In genomic region chr9:7089391-7089790, GRCh38 we compare ENCODE assay signal across 28 cellular contexts.
"Had no signal": no experiment of that assay in that cellular context is flagged by ENCODE, and none has a peak within 500 bp of the region (broad histone marks: within the 10 kb centered on the region; RNA-seq: fewer than 3 reads in every experiment).

No MANE protein-coding gene starts in this region.

- H3K27me3 ChIP-seq: foreskin keratinocyte, gastroesophageal sphincter, heart left ventricle, hepatocyte, right lobe of liver, suprapubic skin, thyroid gland, vagina had no signal

- H3K27ac Mint-ChIP-seq: endodermal cell; nephron progenitor cell; stimulated activated naive CD8-positive, alpha-beta T cell treated with anti-CD3 and anti-CD28 coated beads, Interleukin-15, amount 100 ng/mL, for 72 hours had no signal

- DNase-seq: cerebellar nuclear complex; cortex of kidney; effector CD8-positive, alpha-beta T cell; endodermal cell; foreskin keratinocyte; heart left ventricle; left colon; mesenchymal stem cell; naive thymus-derived CD4-positive, alpha-beta T cell; nephron progenitor cell; right lobe of liver; stimulated activated CD4-positive, alpha-beta T cell treated with anti-CD3 and anti-CD28 coated beads, Interleukin-12 subunit alpha, Interleukin-12 subunit beta, amount 100 ng/mL, for 4 hours; stimulated activated CD4-positive, alpha-beta T cell treated with anti-CD3 and anti-CD28 coated beads, Interleukin-1b, Interleukin-23, amount 100 ng/mL, for 48 hours; stimulated activated CD4-positive, alpha-beta T cell treated with anti-CD3 and anti-CD28 coated beads, Interleukin-4, amount 100 ng/mL, for 1 hour; stimulated activated CD8-positive, alpha-beta memory T cell treated with anti-CD3 and anti-CD28 coated beads, Interleukin-4, amount 100 ng/mL, for 48 hours; stimulated activated naive CD4-positive, alpha-beta T cell; stimulated activated naive CD8-positive, alpha-beta T cell treated with anti-CD3 and anti-CD28 coated beads, Interleukin-15, amount 100 ng/mL, for 72 hours; thyroid gland; trophoblast cell had no signal

- H3K27me3 Mint-ChIP-seq: naive thymus-derived CD4-positive, alpha-beta T cell; stimulated activated naive CD8-positive, alpha-beta T cell treated with anti-CD3 and anti-CD28 coated beads, Interleukin-15, amount 100 ng/mL, for 72 hours had no signal

- H3K9me3 Mint-ChIP-seq: endodermal cell; nephron progenitor cell; stimulated activated naive CD8-positive, alpha-beta T cell treated with anti-CD3 and anti-CD28 coated beads, Interleukin-15, amount 100 ng/mL, for 72 hours had no signal

- H3K27ac ChIP-seq: epithelial cell of prostate, foreskin keratinocyte, gastroesophageal sphincter, hepatocyte, prostate gland, right lobe of liver, suprapubic skin, thyroid gland, vagina had no signal

- H3K4me2 ChIP-seq: hepatocyte, smooth muscle cell had no signal

- H2AFZ ChIP-seq: hepatocyte had no signal

- H3K79me2 ChIP-seq: hepatocyte had no signal

- H3K36me3 ChIP-seq: prostate gland, thyroid gland, vagina had no signal

- ATAC-seq: esophagus mucosa; foreskin keratinocyte; gastroesophageal sphincter; left colon; naive thymus-derived CD4-positive, alpha-beta T cell; right lobe of liver; stimulated activated naive CD8-positive, alpha-beta T cell treated with anti-CD3 and anti-CD28 coated beads, Interleukin-15, amount 100 ng/mL, for 72 hours had no signal

- H3K9me3 ChIP-seq: gastroesophageal sphincter, heart left ventricle, prostate gland, right lobe of liver, suprapubic skin, thyroid gland, vagina had no signal

- H3K4me1 ChIP-seq: foreskin keratinocyte, prostate gland, right lobe of liver, suprapubic skin had no signal

- H3K4me3 Mint-ChIP-seq: endodermal cell; nephron progenitor cell; stimulated activated naive CD8-positive, alpha-beta T cell treated with anti-CD3 and anti-CD28 coated beads, Interleukin-15, amount 100 ng/mL, for 72 hours had no signal

- H3K4me3 ChIP-seq: gastroesophageal sphincter, heart left ventricle, hepatocyte, lung, prostate gland, right lobe of liver, smooth muscle cell, suprapubic skin, thyroid gland, vagina had no signal
